20 cellular contexts compared by ENCODE assay signal in the genomic region with DNA sequence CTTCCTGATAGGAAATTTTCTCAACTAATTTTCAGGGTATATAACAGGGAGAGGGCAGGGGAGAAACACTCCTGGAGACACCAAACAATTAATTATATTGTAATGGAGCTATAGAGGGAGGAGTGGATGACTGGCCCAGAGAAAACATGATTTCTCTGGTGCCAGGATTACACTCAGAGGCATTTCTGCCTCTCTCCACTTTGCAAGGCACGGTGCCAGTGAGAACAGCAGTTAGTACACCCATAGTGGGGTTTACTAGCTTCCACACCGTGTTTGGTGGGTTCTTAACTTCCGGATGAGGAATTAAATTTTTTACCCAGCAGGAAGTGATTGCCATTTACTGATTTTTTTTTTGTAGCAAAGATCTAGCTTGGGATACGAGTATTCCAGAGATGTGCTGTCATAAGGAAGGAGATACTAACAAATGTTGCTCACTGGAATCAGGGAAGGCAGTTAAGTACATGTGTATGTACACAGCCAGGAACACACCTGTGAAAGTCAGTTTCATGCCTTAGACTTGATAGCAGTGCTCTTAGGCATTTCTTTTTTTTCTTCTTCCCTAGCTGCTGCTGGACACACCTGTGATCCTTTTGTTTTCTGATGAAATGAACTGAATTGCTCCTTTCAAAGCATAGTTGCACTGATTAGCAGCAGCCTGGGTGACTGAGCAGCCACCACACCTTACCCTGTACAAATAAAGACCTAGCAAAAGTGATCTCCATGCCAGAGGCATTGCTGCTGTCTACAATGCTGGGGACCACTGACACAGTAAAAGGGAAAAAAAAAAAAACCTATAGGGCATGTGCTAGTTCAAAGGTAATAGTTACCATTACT. TPM values are rescaled to one million over a fixed set of nuclear protein-coding genes. Genes with fewer than 3 reads are reported as not detected.
DNase-seq lines count a peak whose midpoint lies in the region; ATAC-seq and TF ChIP-seq lines count a peak whose summit lies in the region.
"Had no signal": no experiment of that assay in that cellular context is flagged by ENCODE, and none has a peak within 500 bp of the region (broad histone marks: within the 10 kb centered on the region; RNA-seq: fewer than 3 reads in every experiment).

No MANE protein-coding gene starts in this region.

- DNase-seq in A673 (ENCODE audit: low spot score) (peak; percentile 66), GM23338 (ENCODE audit: low spot score) (peak; percentile 19), mesothelial cell of epicardium (ENCODE audit: low spot score in 2 of 2, unreplicated experiment in 2 of 2) (no peak), coronary artery (ENCODE audit: low spot score) (no peak), KBM-7 (no peak)
- DNase-seq in activated T-helper 1 cell treated with anti-CD3 and anti-CD28 coated beads, Interleukin-12 subunit alpha, Interleukin-12 subunit beta, Interleukin-2, Interleukin-4 antibody, amounts not matched to agents 30 ng/mL and 10 ng/mL and 1 ng/mL, durations not matched to agents 14 hours and 24 hours and 36 hours (ENCODE audit: low spot score), result no peak
- DNase-seq: AML-193; CD4-positive, alpha-beta T cell; DMS79; GOT3; KG1; NCI-H2029; NCI-H345; NCI-H526 treated with DMSO at 0.1 percent for 48 hours had no signal

- no peak overlapping the region for H3K4me3 Mint-ChIP-seq in GM23338
- H3K4me3 Mint-ChIP-seq in mesothelial cell of epicardium, result no peak overlapping the region
- no peak overlapping the region for H3K4me3 Mint-ChIP-seq in activated T-helper 1 cell treated with anti-CD3 and anti-CD28 coated beads, Interleukin-12 subunit alpha, Interleukin-12 subunit beta, Interleukin-2, Interleukin-4 antibody, amounts not matched to agents 30 ng/mL and 10 ng/mL and 1 ng/mL, durations not matched to agents 14 hours and 24 hours and 36 hours
- H3K4me3 Mint-ChIP-seq: CD4-positive, alpha-beta T cell had no signal

- H3K27ac ChIP-seq in A673 (ENCODE audit: low read depth, low read length, poor library complexity, severe bottlenecking) (no peak overlapping the region), GM23338 (ENCODE audit: low read depth) (peak overlapping the region; percentile 16; the same call in 1 of the 2 replicates), VCaP (peak overlapping the region; percentile 51; the same call in 1 of the 2 replicates), coronary artery (no peak overlapping the region)
- H3K27ac ChIP-seq: HL-60, SK-N-MC had no signal

- H3K27me3 ChIP-seq in A673 (replicated peaks; ENCODE audit: insufficient read depth, low read depth, low read length, poor library complexity), result no peaks in the 10 kb centered on the region
- H3K27me3 ChIP-seq in GM23338 (ENCODE audit: insufficient read depth), result no peaks in the 10 kb centered on the region

- no peaks in the 10 kb centered on the region for H3F3A ChIP-seq in GM23338 (replicated peaks; ENCODE audit: low read depth)

- no peak overlapping the region for H2AFZ ChIP-seq in GM23338

- H3K36me3 ChIP-seq in A673 (ENCODE audit: insufficient read depth, low read length, poor library complexity, severe bottlenecking) (no peaks in the 10 kb centered on the region), GM23338 (ENCODE audit: insufficient read depth) (no peaks in the 10 kb centered on the region)

- H3K9me2 ChIP-seq in GM23338 (ENCODE audit: insufficient read depth), result no peaks in the 10 kb centered on the region

- peaks cover 14% of the 10 kb centered on the region for H3K4me1 ChIP-seq in A673 (ENCODE audit: insufficient read depth, low read length, poor library complexity, severe bottlenecking)
- peaks cover 24% of the 10 kb centered on the region for H3K4me1 ChIP-seq in GM23338 (ENCODE audit: insufficient read depth)

- BruUV-seq in A673 (replicated peaks; lab: Mats Ljungman, UMichigan), result no TSS peak

- in situ Hi-C loops in KBM-7 (cut with MboI; ENCODE audit: low pct_unique_long_range_greater_than_20kb, low sequenced_read_pairs), result no loop called here

- TF ChIP-seq CTCF in A673 (conservative IDR thresholded peaks at IDR 0.05; ENCODE audit: low read depth, low read length) (no peak), GM23338 (conservative IDR thresholded peaks at IDR 0.05; ENCODE audit: low read depth in 2 of 2) (no peak), VCaP (conservative IDR thresholded peaks at IDR 0.05) (no peak), mesothelial cell of epicardium (IDR thresholded peaks at IDR 0.05; ENCODE audit: unreplicated experiment) (no peak), coronary artery (IDR thresholded peaks at IDR 0.05) (no peak)

- peak; percentile 26; the same call in 2 of the 3 replicates for ATAC-seq in GM23338
- ATAC-seq in GM21528 (IDR thresholded peaks at IDR 0.05; ENCODE audit: low FRiP score, unreplicated experiment), result no peak
- ATAC-seq: GM12878, Right ventricle myocardium inferior had no signal

- H3K9me3 Mint-ChIP-seq in GM23338, result no peaks in the 10 kb centered on the region
- no peaks in the 10 kb centered on the region for H3K9me3 Mint-ChIP-seq in mesothelial cell of epicardium
- H3K9me3 Mint-ChIP-seq in activated T-helper 1 cell treated with anti-CD3 and anti-CD28 coated beads, Interleukin-12 subunit alpha, Interleukin-12 subunit beta, Interleukin-2, Interleukin-4 antibody, amounts not matched to agents 30 ng/mL and 10 ng/mL and 1 ng/mL, durations not matched to agents 14 hours and 24 hours and 36 hours, result no peaks in the 10 kb centered on the region
- H3K9me3 Mint-ChIP-seq: CD4-positive, alpha-beta T cell had no signal

- H3K36me3 Mint-ChIP-seq in GM23338 (ENCODE audit: low read depth) (no peaks in the 10 kb centered on the region), mesothelial cell of epicardium (peaks cover 16% of the 10 kb centered on the region)
- peaks cover 2% of the 10 kb centered on the region for H3K36me3 Mint-ChIP-seq in activated T-helper 1 cell treated with anti-CD3 and anti-CD28 coated beads, Interleukin-12 subunit alpha, Interleukin-12 subunit beta, Interleukin-2, Interleukin-4 antibody, amounts not matched to agents 30 ng/mL and 10 ng/mL and 1 ng/mL, durations not matched to agents 14 hours and 24 hours and 36 hours (ENCODE audit: low read depth)

- peaks cover 24% of the 10 kb centered on the region for H3K4me1 Mint-ChIP-seq in GM23338
- peaks cover 21% of the 10 kb centered on the region for H3K4me1 Mint-ChIP-seq in mesothelial cell of epicardium
- no peaks in the 10 kb centered on the region for H3K4me1 Mint-ChIP-seq in activated T-helper 1 cell treated with anti-CD3 and anti-CD28 coated beads, Interleukin-12 subunit alpha, Interleukin-12 subunit beta, Interleukin-2, Interleukin-4 antibody, amounts not matched to agents 30 ng/mL and 10 ng/mL and 1 ng/mL, durations not matched to agents 14 hours and 24 hours and 36 hours (ENCODE audit: low read depth)

- H3K79me2 ChIP-seq in GM23338 (replicated peaks; ENCODE audit: insufficient read depth), result no peaks in the 10 kb centered on the region

- H3K4me3 ChIP-seq in A673 (ENCODE audit: low read depth, low read length, poor library complexity, severe bottlenecking) (no peak overlapping the region), GM23338 (no peak overlapping the region), coronary artery (no peak overlapping the region)
- H3K4me3 ChIP-seq: GM12878, SK-N-MC had no signal

- peak overlapping the region; percentile 0; the same call in 1 of the 2 replicates for H3K4me2 ChIP-seq in GM23338

- H3K27ac Mint-ChIP-seq in GM23338, result peak overlapping the region; percentile 31; the same call in 1 of the 2 replicates
- peak overlapping the region; percentile 60 for H3K27ac Mint-ChIP-seq in mesothelial cell of epicardium
- no peak overlapping the region for H3K27ac Mint-ChIP-seq in activated T-helper 1 cell treated with anti-CD3 and anti-CD28 coated beads, Interleukin-12 subunit alpha, Interleukin-12 subunit beta, Interleukin-2, Interleukin-4 antibody, amounts not matched to agents 30 ng/mL and 10 ng/mL and 1 ng/mL, durations not matched to agents 14 hours and 24 hours and 36 hours
- H3K27ac Mint-ChIP-seq: CD4-positive, alpha-beta T cell had no signal

- H4K20me1 ChIP-seq in GM23338 (replicated peaks; ENCODE audit: insufficient read depth), result no peaks in the 10 kb centered on the region

- H3K27me3 Mint-ChIP-seq in GM23338 (ENCODE audit: insufficient read depth, low read depth, poor library complexity) (no peaks in the 10 kb centered on the region), mesothelial cell of epicardium (ENCODE audit: low read depth) (no peaks in the 10 kb centered on the region)
- no peaks in the 10 kb centered on the region for H3K27me3 Mint-ChIP-seq in activated T-helper 1 cell treated with anti-CD3 and anti-CD28 coated beads, Interleukin-12 subunit alpha, Interleukin-12 subunit beta, Interleukin-2, Interleukin-4 antibody, amounts not matched to agents 30 ng/mL and 10 ng/mL and 1 ng/mL, durations not matched to agents 14 hours and 24 hours and 36 hours (ENCODE audit: insufficient read depth)
- H3K27me3 Mint-ChIP-seq: CD4-positive, alpha-beta T cell had no signal

- CTCF ChIA-PET in A673 (lab: Charles Lee), result no interaction called here

- no peaks in the 10 kb centered on the region for H3K9me3 ChIP-seq in A673 (ENCODE audit: low read depth, low read length, poor library complexity, severe bottlenecking)

- POLR2A ChIA-PET in A673 (lab: Charles Lee; ENCODE audit: low non-redundant PET), result no interaction called here

- intact Hi-C loops in A673 (cut with micrococcal nuclease; ENCODE audit: unreplicated experiment), result no loop called here
- intact Hi-C loops in activated T-helper 1 cell treated with anti-CD3 and anti-CD28 coated beads, Interleukin-12 subunit alpha, Interleukin-12 subunit beta, Interleukin-2, Interleukin-4 antibody, amounts not matched to agents 30 ng/mL and 10 ng/mL and 1 ng/mL, durations not matched to agents 14 hours and 24 hours and 36 hours (cut with micrococcal nuclease), result no loop called here

RNA-seq across cellular contexts. Expression of a gene that starts 58.1 kb away (rescaled TPM):
- total RNA-seq in A673 (2021) (27.2 and 30.6 TPM in 2 replicates), mesothelial cell of epicardium (44.5 to 47.3 TPM (median 46.6 TPM) in 3 replicates)
- total RNA-seq in GM23338 (2014; rRNA removed; shearing (Covaris generic)), result 24.0 and 24.3 TPM in 2 replicates
- polyA plus RNA-seq in GM23338 (2016; fragmentation: Nextera tagmentation; extraction: Ambion mirVana), result 17.3 and 18.2 TPM in 2 replicates
- 32.4 and 33.5 TPM in 2 replicates for total RNA-seq in activated T-helper 1 cell treated with anti-CD3 and anti-CD28 coated beads, Interleukin-12 subunit alpha, Interleukin-12 subunit beta, Interleukin-2, Interleukin-4 antibody, amounts not matched to agents 30 ng/mL and 10 ng/mL and 1 ng/mL, durations not matched to agents 14 hours and 24 hours and 36 hours

RNA-seq across cellular contexts. Expression of a gene that starts 58.2 kb away (rescaled TPM):
- total RNA-seq in A673 (2021) (32.5 and 35.4 TPM in 2 replicates), mesothelial cell of epicardium (23.0 to 23.8 TPM (median 23.0 TPM) in 3 replicates)
- total RNA-seq in GM23338 (2014; rRNA removed; shearing (Covaris generic)), result 22.5 and 48.4 TPM in 2 replicates
- polyA plus RNA-seq in GM23338 (2016; fragmentation: Nextera tagmentation; extraction: Ambion mirVana), result 36.3 and 38.1 TPM in 2 replicates
- 3.6 and 4.8 TPM in 2 replicates for total RNA-seq in activated T-helper 1 cell treated with anti-CD3 and anti-CD28 coated beads, Interleukin-12 subunit alpha, Interleukin-12 subunit beta, Interleukin-2, Interleukin-4 antibody, amounts not matched to agents 30 ng/mL and 10 ng/mL and 1 ng/mL, durations not matched to agents 14 hours and 24 hours and 36 hours

Comparison
In these comparisons a context has a peak if more than half of its experiments do, and no peak if none do; other contexts are left out.
1. DNase-seq: peak in A673 (single experiment) and GM23338 (single experiment); none in mesothelial cell of epicardium (0 of 2), coronary artery (single experiment), activated T-helper 1 cell treated with anti-CD3 and anti-CD28 coated beads, Interleukin-12 subunit alpha, Interleukin-12 subunit beta, Interleukin-2, Interleukin-4 antibody, amounts not matched to agents 30 ng/mL and 10 ng/mL and 1 ng/mL, durations not matched to agents 14 hours and 24 hours and 36 hours (single experiment) and KBM-7 (single experiment).
2. H3K27ac ChIP-seq: peak in GM23338 (single experiment) and VCaP (single experiment); none in A673 (single experiment) and coronary artery (0 of 2).